In the genomic region with DNA sequence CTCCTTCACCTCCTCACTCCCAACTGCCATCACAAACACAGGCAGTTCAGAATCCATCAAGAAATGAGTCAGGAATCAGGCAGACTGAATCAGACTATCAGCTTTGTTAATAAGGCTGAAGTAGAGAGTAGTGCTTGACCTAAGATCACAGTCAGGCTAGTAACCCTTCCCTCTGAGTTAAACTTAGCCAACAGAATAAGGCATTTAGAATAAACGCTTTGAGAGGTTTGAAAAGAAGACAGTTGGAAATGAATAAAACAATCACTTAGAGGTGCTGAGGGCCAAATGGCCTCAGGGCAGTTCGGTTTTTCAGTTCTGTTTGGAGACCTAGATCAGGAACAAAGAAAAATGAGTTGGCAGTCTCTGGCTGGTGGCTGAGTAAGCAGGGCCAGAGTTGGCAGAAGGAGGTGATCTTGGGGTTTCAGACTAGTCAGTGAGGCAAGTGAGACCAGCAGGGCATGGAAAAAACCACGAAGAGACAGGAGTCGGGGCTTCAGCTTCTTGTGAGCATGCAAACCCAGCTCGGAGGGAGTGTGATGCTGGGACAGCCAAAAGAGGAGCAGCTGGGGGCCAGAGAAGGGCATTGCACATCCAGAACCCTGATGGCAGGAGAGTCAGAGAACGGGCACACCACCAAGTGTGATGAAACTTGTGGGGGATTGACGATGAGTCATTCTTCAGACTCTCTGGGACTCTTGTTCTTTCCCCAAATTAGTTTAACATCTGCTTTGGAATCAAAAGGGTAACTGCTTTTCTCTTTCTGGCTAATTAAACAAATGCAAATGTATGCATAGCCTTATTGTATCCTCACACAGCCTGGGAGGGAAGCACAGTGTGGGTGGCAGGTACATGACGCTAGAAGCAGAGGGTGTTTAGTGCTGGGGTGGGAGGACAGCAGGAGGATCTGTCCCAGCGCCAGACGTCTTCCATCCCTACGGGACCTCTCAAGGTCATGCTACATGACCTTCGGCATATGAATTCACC, we compare ENCODE assay signal across 8 cellular contexts. TPM values are rescaled to one million over a fixed set of nuclear protein-coding genes. Genes with fewer than 3 reads are reported as not detected.
DNase-seq lines count a peak whose midpoint lies in the region; ATAC-seq and TF ChIP-seq lines count a peak whose summit lies in the region.

No MANE protein-coding gene starts in this region.

- no peaks in the 10 kb centered on the region for H3K9me3 Mint-ChIP-seq in activated CD4-positive, alpha-beta T cell treated with anti-CD3 and anti-CD28 coated beads, Interleukin-2, amount 10 ng/mL, durations not matched to agents 24 days and 14 days
- no peaks in the 10 kb centered on the region for H3K9me3 Mint-ChIP-seq in endothelial cell (ENCODE audit: unreplicated experiment)

- ATAC-seq in HG02973 (IDR thresholded peaks at IDR 0.05; ENCODE audit: unreplicated experiment), result peak; percentile 41

- no peaks in the 10 kb centered on the region for H3K27me3 Mint-ChIP-seq in activated CD4-positive, alpha-beta T cell treated with anti-CD3 and anti-CD28 coated beads, Interleukin-2, amount 10 ng/mL, durations not matched to agents 24 days and 14 days
- no peaks in the 10 kb centered on the region for H3K27me3 Mint-ChIP-seq in endothelial cell (ENCODE audit: unreplicated experiment)

- peak overlapping the region; percentile 43 for H3K27ac Mint-ChIP-seq in activated CD4-positive, alpha-beta T cell treated with anti-CD3 and anti-CD28 coated beads, Interleukin-2, amount 10 ng/mL, durations not matched to agents 24 days and 14 days
- no peak overlapping the region for H3K27ac Mint-ChIP-seq in endothelial cell (ENCODE audit: unreplicated experiment)

- intact Hi-C loops in activated CD4-positive, alpha-beta T cell treated with anti-CD3 and anti-CD28 coated beads, Interleukin-2, amount 10 ng/mL, durations not matched to agents 24 days and 14 days (cut with micrococcal nuclease), result no loop called here
- intact Hi-C loops in posterior vena cava (cut with DNase I), result no loop called here

- H3K36me3 Mint-ChIP-seq in activated CD4-positive, alpha-beta T cell treated with anti-CD3 and anti-CD28 coated beads, Interleukin-2, amount 10 ng/mL, durations not matched to agents 24 days and 14 days (ENCODE audit: low read depth), result no peaks in the 10 kb centered on the region
- H3K36me3 Mint-ChIP-seq in endothelial cell (ENCODE audit: low read depth, unreplicated experiment), result no peaks in the 10 kb centered on the region

- peaks cover 7% of the 10 kb centered on the region for H3K4me1 Mint-ChIP-seq in activated CD4-positive, alpha-beta T cell treated with anti-CD3 and anti-CD28 coated beads, Interleukin-2, amount 10 ng/mL, durations not matched to agents 24 days and 14 days
- H3K4me1 Mint-ChIP-seq in endothelial cell (ENCODE audit: unreplicated experiment), result no peaks in the 10 kb centered on the region

- H3K4me3 Mint-ChIP-seq in activated CD4-positive, alpha-beta T cell treated with anti-CD3 and anti-CD28 coated beads, Interleukin-2, amount 10 ng/mL, durations not matched to agents 24 days and 14 days, result no peak overlapping the region
- no peak overlapping the region for H3K4me3 Mint-ChIP-seq in endothelial cell (ENCODE audit: unreplicated experiment)

- TF ChIP-seq CTCF in endothelial cell (IDR thresholded peaks at IDR 0.05; ENCODE audit: unreplicated experiment), result no peak

- no peak for DNase-seq in activated CD4-positive, alpha-beta T cell treated with anti-CD3 and anti-CD28 coated beads, Interleukin-2, amount 10 ng/mL, durations not matched to agents 24 days and 14 days
- DNase-seq in activated CD4-positive, alpha-beta T cell treated with anti-CD3 and anti-CD28 coated beads for 4 hours, result no peak
- DNase-seq in SKM-1 (lab: John Stamatoyannopoulos, UW; ENCODE audit: unreplicated experiment) (peak; percentile 71), fibroblast of gingiva (ENCODE audit: low read depth) (peak; percentile 100), posterior vena cava (ENCODE audit: low spot score) (peak; percentile 95), NCI-H2081 treated with DMSO at 0.1 percent for 48 hours (lab: John Stamatoyannopoulos, UW) (no peak), endothelial cell (ENCODE audit: low spot score) (no peak)

RNA-seq across cellular contexts. Expression of gene SPECC1, which starts 54.8 kb away (rescaled TPM):
- total RNA-seq in activated CD4-positive, alpha-beta T cell treated with anti-CD3 and anti-CD28 coated beads, Interleukin-2, amount 10 ng/mL, durations not matched to agents 24 days and 14 days, result 6.0 and 6.4 TPM in 2 replicates
- 10 to 100 TPM; 44.7 to 59.1 TPM for total RNA-seq in posterior vena cava
- 65.7 TPM for total RNA-seq in endothelial cell (ENCODE audit: unreplicated experiment)

Comparison
In these comparisons a context has a peak if more than half of its experiments do, and no peak if none do; other contexts are left out.
1. DNase-seq: peak in SKM-1 (single experiment), fibroblast of gingiva (single experiment) and posterior vena cava (single experiment); none in activated CD4-positive, alpha-beta T cell treated with anti-CD3 and anti-CD28 coated beads, Interleukin-2, amount 10 ng/mL, durations not matched to agents 24 days and 14 days (single experiment), activated CD4-positive, alpha-beta T cell treated with anti-CD3 and anti-CD28 coated beads for 4 hours (0 of 2), NCI-H2081 treated with DMSO at 0.1 percent for 48 hours (single experiment) and endothelial cell (single experiment).